Comparison of ENCODE assay signal across 21 cellular contexts in the genomic region with DNA sequence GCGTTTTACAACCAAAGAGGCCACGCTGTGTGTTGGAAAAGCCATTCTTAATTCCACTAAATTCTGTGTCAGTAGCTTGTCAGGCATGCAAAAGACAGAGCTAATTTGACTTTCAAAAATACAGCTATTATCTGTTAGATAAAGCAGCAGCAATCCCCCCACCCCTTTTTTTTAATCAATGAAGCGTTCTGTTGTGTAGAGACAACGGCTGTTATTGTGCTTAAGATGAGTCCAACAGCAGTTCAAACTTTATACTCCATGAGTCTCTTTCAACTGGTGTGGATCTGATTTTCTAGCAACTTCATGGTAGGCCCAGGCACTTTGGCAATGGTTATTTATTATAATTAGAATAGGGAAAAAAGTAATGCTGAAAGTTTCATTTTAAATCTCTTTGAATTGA.
"Had no signal": no experiment of that assay in that cellular context is flagged by ENCODE, and none has a peak within 500 bp of the region (broad histone marks: within the 10 kb centered on the region; RNA-seq: fewer than 3 reads in every experiment).

No MANE protein-coding gene starts in this region.

- H3K4me1 Mint-ChIP-seq: stimulated activated memory B cell treated with anti-CD40 and anti-IgM and Interleukin-4, amounts not matched to agents 10 μg/mL and 1 μg/mL and 100 μg/mL, for 72 hours had no signal

- H3K9me3 Mint-ChIP-seq: stimulated activated memory B cell treated with anti-CD40 and anti-IgM and Interleukin-4, amounts not matched to agents 10 μg/mL and 1 μg/mL and 100 μg/mL, for 72 hours; stimulated activated naive CD8-positive, alpha-beta T cell treated with anti-CD3 and anti-CD28 coated beads, Interleukin-15, Interleukin-2, amounts not matched to agents 100 ng/mL and 50 ng/mL, for 24 hours had no signal

- DNase-seq: cortex of kidney; dorsolateral prefrontal cortex; effector CD8-positive, alpha-beta T cell; esophagus squamous epithelium; foreskin fibroblast; kidney; left cardiac atrium; left ventricle myocardium superior; mesenchymal stem cell; midbrain; spleen; stimulated activated CD4-positive, alpha-beta T cell treated with anti-CD3 and anti-CD28 coated beads, Interleukin-15, amount 100 ng/mL, for 24 hours; stimulated activated CD4-positive, alpha-beta T cell treated with anti-CD3 and anti-CD28 coated beads, Interleukin-1b, Interleukin-23, amount 100 ng/mL, for 48 hours; stimulated activated CD4-positive, alpha-beta T cell treated with anti-CD3 and anti-CD28 coated beads, Interleukin-4, amount 100 ng/mL, for 24 hours; tibial artery; upper lobe of left lung; uterus had no signal

- H3K36me3 Mint-ChIP-seq: natural killer cell treated with Interleukin-12 subunit alpha and Interleukin-12 subunit beta and Interleukin-15 and Interleukin-18, amount 100 ng/mL, for 72 hours; stimulated activated memory B cell treated with anti-CD40 and anti-IgM and Interleukin-4, amounts not matched to agents 10 μg/mL and 1 μg/mL and 100 μg/mL, for 72 hours had no signal

- H3K4me3 Mint-ChIP-seq: natural killer cell treated with Interleukin-12 subunit alpha and Interleukin-12 subunit beta and Interleukin-15 and Interleukin-18, amount 100 ng/mL, for 72 hours; stimulated activated memory B cell treated with anti-CD40 and anti-IgM and Interleukin-4, amounts not matched to agents 10 μg/mL and 1 μg/mL and 100 μg/mL, for 72 hours; stimulated activated naive CD8-positive, alpha-beta T cell treated with anti-CD3 and anti-CD28 coated beads, Interleukin-15, Interleukin-2, amounts not matched to agents 100 ng/mL and 50 ng/mL, for 24 hours had no signal

- H3K27ac Mint-ChIP-seq: natural killer cell treated with Interleukin-12 subunit alpha and Interleukin-12 subunit beta and Interleukin-15 and Interleukin-18, amount 100 ng/mL, for 72 hours; stimulated activated memory B cell treated with anti-CD40 and anti-IgM and Interleukin-4, amounts not matched to agents 10 μg/mL and 1 μg/mL and 100 μg/mL, for 72 hours; stimulated activated naive CD8-positive, alpha-beta T cell treated with anti-CD3 and anti-CD28 coated beads, Interleukin-15, Interleukin-2, amounts not matched to agents 100 ng/mL and 50 ng/mL, for 24 hours had no signal

- H3K27me3 Mint-ChIP-seq: natural killer cell treated with Interleukin-12 subunit alpha and Interleukin-12 subunit beta and Interleukin-15 and Interleukin-18, amount 100 ng/mL, for 72 hours; stimulated activated memory B cell treated with anti-CD40 and anti-IgM and Interleukin-4, amounts not matched to agents 10 μg/mL and 1 μg/mL and 100 μg/mL, for 72 hours; stimulated activated naive CD8-positive, alpha-beta T cell treated with anti-CD3 and anti-CD28 coated beads, Interleukin-15, Interleukin-2, amounts not matched to agents 100 ng/mL and 50 ng/mL, for 24 hours had no signal

- ATAC-seq: left cardiac atrium; left ventricle myocardium superior; natural killer cell treated with Interleukin-12 subunit alpha and Interleukin-12 subunit beta and Interleukin-15 and Interleukin-18, amount 100 ng/mL, for 72 hours; sciatic nerve; stimulated activated memory B cell treated with anti-CD40 and anti-IgM and Interleukin-4, amounts not matched to agents 10 μg/mL and 1 μg/mL and 100 μg/mL, for 72 hours had no signal
